In the genomic region with DNA sequence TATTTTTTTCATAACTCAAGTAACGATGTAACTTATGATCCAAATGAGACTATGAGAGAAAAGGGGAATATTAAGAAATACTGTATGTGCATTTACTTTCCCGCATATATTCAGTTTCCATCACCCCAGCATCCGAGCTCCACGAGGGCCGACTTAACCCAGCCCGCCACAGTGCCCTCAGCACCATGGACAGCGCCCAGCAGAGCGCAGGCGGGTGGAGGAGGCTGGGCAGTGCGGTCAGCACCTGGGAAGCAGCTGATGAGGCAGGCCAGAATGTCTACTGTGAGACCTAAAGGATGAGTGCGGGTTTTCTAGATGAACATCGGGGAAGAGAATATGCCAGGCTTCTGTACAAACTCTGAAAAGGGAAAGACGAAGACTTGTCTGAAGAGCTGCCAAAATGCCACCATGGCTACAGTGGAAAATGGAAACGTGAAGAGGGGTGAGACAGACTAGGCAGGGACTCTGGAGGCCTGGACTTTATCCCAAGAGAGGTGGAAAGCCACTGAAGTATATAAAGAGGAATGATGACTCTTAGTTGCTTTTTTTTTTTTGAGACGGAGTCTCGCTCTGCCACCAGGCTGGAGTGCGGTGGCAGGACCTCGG, we compare ENCODE assay signal across 8 cellular contexts. TPM values are rescaled to one million over a fixed set of nuclear protein-coding genes. Genes with fewer than 3 reads are reported as not detected.
A peak's percentile ranks its signal among the peaks of the same experiment; 100 is the strongest.
DNase-seq lines count a peak whose midpoint lies in the region; TF ChIP-seq lines count a peak whose summit lies in the region.

No MANE protein-coding gene starts in this region.

- no peak overlapping the region for H3K9ac ChIP-seq in NT2/D1 (ENCODE audit: insufficient read length, low read depth)

- WGBS in esophagus squamous epithelium, 2 donors, result 36 to 44% methylated on average over 15 to 17 of the region's 18 CpGs

- H3K27me3 ChIP-seq in NT2/D1 (ENCODE audit: insufficient read depth, insufficient read length) (peaks cover 56% of the 10 kb centered on the region), esophagus squamous epithelium (peaks cover 0 to 59% (median 0%) of the 10 kb centered on the region in 4 donors)

- no peak overlapping the region for H3K27ac ChIP-seq in esophagus squamous epithelium

- no peak for TF ChIP-seq CTCF in esophagus squamous epithelium (IDR thresholded peaks at IDR 0.05)

- DNase-seq in CMK (ENCODE audit: low read depth) (peak; percentile 3), NT2/D1 (ENCODE audit: low read depth, low spot score) (peak; percentile 62), amygdala (lab: John Stamatoyannopoulos, UW) (peak in 37 of 56 donors; percentile 1 to 74 (median 21)), iPS-NIHi7 (ENCODE audit: extremely low spot score) (peak; percentile 94), NCI-H187 (lab: John Stamatoyannopoulos, UW) (no peak), cerebellar nuclear complex (lab: John Stamatoyannopoulos, UW) (no peak), esophagus squamous epithelium (lab: John Stamatoyannopoulos, UW) (no peak)
- peak; percentile 20 for DNase-seq in stimulated activated CD4-positive, alpha-beta T cell treated with anti-CD3 and anti-CD28 coated beads, Interleukin-1b, Interleukin-23, amount 100 ng/mL, for 48 hours

- no peak overlapping the region for H3K4me3 ChIP-seq in NT2/D1 (ENCODE audit: insufficient read length, low read depth)
- no peak overlapping the region for H3K4me3 ChIP-seq in esophagus squamous epithelium

- no peaks in the 10 kb centered on the region for H3K36me3 ChIP-seq in NT2/D1 (ENCODE audit: insufficient read depth, insufficient read length, low read length)
- H3K36me3 ChIP-seq in esophagus squamous epithelium, result no peaks in the 10 kb centered on the region

- intact Hi-C loops in esophagus squamous epithelium (cut with DNase I), result no loop called here

- H3K9me3 ChIP-seq in NT2/D1 (ENCODE audit: insufficient read depth, low read length) (no peaks in the 10 kb centered on the region), esophagus squamous epithelium (no peaks in the 10 kb centered on the region)

- no peaks in the 10 kb centered on the region for H3K4me1 ChIP-seq in NT2/D1 (ENCODE audit: insufficient read depth, insufficient read length)
- H3K4me1 ChIP-seq in esophagus squamous epithelium, result peaks cover 0 to 10% (median 0%) of the 10 kb centered on the region in 3 donors

- no peak for TF ChIP-seq POLR2A in esophagus squamous epithelium (IDR thresholded peaks at IDR 0.05)

RNA-seq across cellular contexts. Expression of gene MED27, which starts 34.5 kb away (rescaled TPM):
- total RNA-seq in esophagus squamous epithelium, result 10 to 100 TPM; 10.6 to 20.0 (median 17.6) TPM

RNA-seq across cellular contexts. Expression of gene NTNG2, which starts 47.7 kb away (rescaled TPM):
- under 1 TPM; 0.08 to 0.95 (median 0.29) TPM for total RNA-seq in esophagus squamous epithelium

Comparison
In these comparisons a context has a peak if more than half of its experiments do, and no peak if none do; other contexts are left out.
1. DNase-seq: peak in CMK (single experiment), NT2/D1 (single experiment), amygdala (37 of 56), iPS-NIHi7 (single experiment) and stimulated activated CD4-positive, alpha-beta T cell treated with anti-CD3 and anti-CD28 coated beads, Interleukin-1b, Interleukin-23, amount 100 ng/mL, for 48 hours (single experiment); none in NCI-H187 (0 of 2), cerebellar nuclear complex (0 of 2) and esophagus squamous epithelium (single experiment).